In the genomic region with DNA sequence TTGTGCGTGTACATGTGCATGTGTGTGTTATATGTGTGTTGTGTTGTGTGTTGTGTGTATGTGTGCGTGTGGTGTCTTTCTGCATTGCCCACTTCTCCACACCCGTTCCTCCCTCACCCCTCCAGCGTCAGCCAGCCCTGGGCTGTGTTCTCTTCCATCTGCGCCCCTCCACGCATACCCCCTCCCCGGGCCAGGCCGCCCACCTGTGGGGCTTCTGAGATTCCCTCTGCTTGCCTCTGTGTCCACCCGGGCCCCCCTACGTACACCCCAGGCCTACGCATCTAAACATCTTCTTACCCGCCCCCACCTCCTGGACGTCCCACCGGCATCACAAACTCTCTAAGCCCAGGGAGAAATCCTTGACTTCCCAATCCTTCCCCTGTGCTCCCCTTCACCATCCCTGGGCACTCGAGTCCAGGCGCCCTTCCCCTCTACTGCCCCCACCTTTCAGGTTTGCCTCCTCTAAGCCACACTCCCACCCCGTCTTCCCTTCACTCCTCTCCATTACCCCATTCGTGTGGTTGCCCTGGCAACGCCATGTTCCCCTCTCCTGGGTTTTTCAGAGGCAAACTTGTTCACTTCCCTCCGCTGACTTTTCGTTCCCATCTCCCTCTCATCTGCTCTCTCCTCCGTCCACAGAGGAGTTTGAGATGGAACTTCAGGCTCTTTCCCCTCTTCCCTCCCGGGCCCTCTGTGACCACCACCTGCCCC, we compare ENCODE assay signal across 1 cellular context.
TF ChIP-seq lines count a peak whose summit lies in the region.

No MANE protein-coding gene starts in this region.

TF ChIP-seq in HepG2, 621 proteins besides CTCF, POLR2A, EP300 and RAD21 (continued from another document):
- TF ChIP-seq, protein P1, sequence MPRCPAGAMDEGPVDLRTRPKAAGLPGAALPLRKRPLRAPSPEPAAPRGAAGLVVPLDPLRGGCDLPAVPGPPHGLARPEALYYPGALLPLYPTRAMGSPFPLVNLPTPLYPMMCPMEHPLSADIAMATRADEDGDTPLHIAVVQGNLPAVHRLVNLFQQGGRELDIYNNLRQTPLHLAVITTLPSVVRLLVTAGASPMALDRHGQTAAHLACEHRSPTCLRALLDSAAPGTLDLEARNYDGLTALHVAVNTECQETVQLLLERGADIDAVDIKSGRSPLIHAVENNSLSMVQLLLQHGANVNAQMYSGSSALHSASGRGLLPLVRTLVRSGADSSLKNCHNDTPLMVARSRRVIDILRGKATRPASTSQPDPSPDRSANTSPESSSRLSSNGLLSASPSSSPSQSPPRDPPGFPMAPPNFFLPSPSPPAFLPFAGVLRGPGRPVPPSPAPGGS (CRISPR knock-in tag; IDR thresholded peaks at IDR 0.05): no peak
- TF ChIP-seq RFX1 (IDR thresholded peaks at IDR 0.05): peak; percentile 14; the same call in 1 of the 2 replicates
- TF ChIP-seq, protein P2, sequence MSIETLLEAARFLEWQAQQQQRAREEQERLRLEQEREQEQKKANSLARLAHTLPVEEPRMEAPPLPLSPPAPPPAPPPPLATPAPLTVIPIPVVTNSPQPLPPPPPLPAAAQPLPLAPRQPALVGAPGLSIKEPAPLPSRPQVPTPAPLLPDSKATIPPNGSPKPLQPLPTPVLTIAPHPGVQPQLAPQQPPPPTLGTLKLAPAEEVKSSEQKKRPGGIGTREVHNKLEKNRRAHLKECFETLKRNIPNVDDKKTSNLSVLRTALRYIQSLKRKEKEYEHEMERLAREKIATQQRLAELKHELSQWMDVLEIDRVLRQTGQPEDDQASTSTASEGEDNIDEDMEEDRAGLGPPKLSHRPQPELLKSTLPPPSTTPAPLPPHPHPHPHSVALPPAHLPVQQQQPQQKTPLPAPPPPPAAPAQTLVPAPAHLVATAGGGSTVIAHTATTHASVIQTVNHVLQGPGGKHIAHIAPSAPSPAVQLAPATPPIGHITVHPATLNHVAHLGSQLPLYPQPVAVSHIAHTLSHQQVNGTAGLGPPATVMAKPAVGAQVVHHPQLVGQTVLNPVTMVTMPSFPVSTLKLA (IDR thresholded peaks at IDR 0.05): peak; percentile 39; the same call in 1 of the 2 replicates
TF ChIP-seq in HepG2: peak in this region for 3.
